In the genomic region with DNA sequence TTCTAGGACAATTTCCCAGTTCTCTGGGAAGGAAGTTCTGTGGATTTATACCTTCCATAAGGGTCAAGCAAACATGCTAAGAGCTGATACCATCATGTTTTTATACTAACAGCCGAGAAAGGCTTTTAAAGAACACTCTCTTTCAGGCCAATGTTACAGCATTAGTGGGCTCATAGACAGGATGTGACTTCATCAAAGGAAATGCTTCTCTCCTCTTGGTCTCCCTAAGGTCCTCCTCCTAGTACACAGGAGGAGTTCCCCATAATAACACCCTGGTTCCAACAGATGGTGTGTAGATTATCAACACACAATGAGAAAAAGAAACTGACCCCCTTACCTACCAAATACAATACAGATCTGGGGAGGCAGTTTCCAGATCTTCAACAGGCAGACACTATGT, we compare ENCODE assay signal across 11 cellular contexts. TPM values are rescaled to one million over a fixed set of nuclear protein-coding genes. Genes with fewer than 3 reads are reported as not detected.
A peak's percentile ranks its signal among the peaks of the same experiment; 100 is the strongest.
DNase-seq lines count a peak whose midpoint lies in the region; ATAC-seq and TF ChIP-seq lines count a peak whose summit lies in the region.
"Had no signal": no experiment of that assay in that cellular context is flagged by ENCODE, and none has a peak within 500 bp of the region (broad histone marks: within the 10 kb centered on the region; RNA-seq: fewer than 3 reads in every experiment).

No MANE protein-coding gene starts in this region.

- H4K20me1 ChIP-seq in fibroblast of lung (ENCODE audit: control insufficient read depth, extremely low read depth, insufficient read depth, low read length) = no peaks in the 10 kb centered on the region

- CTCF ChIA-PET in A673 (lab: Charles Lee) = no interaction called here

- no peak overlapping the region for H3K4me2 ChIP-seq in fibroblast of lung (ENCODE audit: extremely low read depth, insufficient read depth, low read length)

- BruUV-seq in A673 (replicated peaks; lab: Mats Ljungman, UMichigan) = TSS peak; percentile 28

- TF ChIP-seq CTCF in A673 (conservative IDR thresholded peaks at IDR 0.05; ENCODE audit: low read depth, low read length) (no peak), fibroblast of lung (conservative IDR thresholded peaks at IDR 0.05 in 1 of 2, IDR thresholded peaks at IDR 0.05 in 1 of 2; ENCODE audit: low read depth in 1 of 2, low read length in 2 of 2) (no peak), left lung (IDR thresholded peaks at IDR 0.05) (no peak)

- H3K4me1 ChIP-seq in A673 (ENCODE audit: insufficient read depth, low read length, poor library complexity, severe bottlenecking) = peaks cover 4% of the 10 kb centered on the region
- H3K4me1 ChIP-seq in SJSA1 (replicated peaks) = peaks cover 32% of the 10 kb centered on the region
- H3K4me1 ChIP-seq in fibroblast of lung (ENCODE audit: control insufficient read depth, extremely low read depth, insufficient read depth, low read length) = peaks cover 2% of the 10 kb centered on the region
- no peaks in the 10 kb centered on the region for H3K4me1 ChIP-seq in left lung

- peak; percentile 23 for DNase-seq in A673 (ENCODE audit: low spot score)
- peak; percentile 74 for DNase-seq in EL
- DNase-seq in SJSA1 (ENCODE audit: low read depth in 1 of 2, low spot score in 2 of 2) = peak in 1 of 2 experiments; percentile 54
- DNase-seq in fibroblast of lung (ENCODE audit: low read depth in 2 of 2) = peak; percentile 30 to 50
- DNase-seq in GOT3 (lab: John Stamatoyannopoulos, UW) = no peak
- no peak for DNase-seq in left lung
- DNase-seq: COR-L47, NCI-H446 treated with DMSO at 0.1 percent for 48 hours had no signal

- H3K36me3 ChIP-seq in A673 (ENCODE audit: insufficient read depth, low read length, poor library complexity, severe bottlenecking) (no peaks in the 10 kb centered on the region), SJSA1 (peaks cover 33% of the 10 kb centered on the region), fibroblast of lung (ENCODE audit: control insufficient read depth, insufficient read depth, low read length) (no peaks in the 10 kb centered on the region), left lung (peaks cover 0 to 25% of the 10 kb centered on the region in 2 donors)

- POLR2A ChIA-PET in A673 (lab: Charles Lee; ENCODE audit: low non-redundant PET) = no interaction called here

- ATAC-seq in GM19463 (IDR thresholded peaks at IDR 0.05; ENCODE audit: unreplicated experiment) (no peak), GM19324 (IDR thresholded peaks at IDR 0.05; ENCODE audit: low FRiP score, unreplicated experiment) (no peak), left lung (no peak)

- H3K27me3 ChIP-seq in A673 (replicated peaks; ENCODE audit: insufficient read depth, low read depth, low read length, poor library complexity) (no peaks in the 10 kb centered on the region), SJSA1 (replicated peaks) (no peaks in the 10 kb centered on the region), fibroblast of lung (ENCODE audit: control insufficient read depth, insufficient read depth, low read length) (no peaks in the 10 kb centered on the region), left lung (no peaks in the 10 kb centered on the region)

- H3K27ac ChIP-seq in A673 (ENCODE audit: low read depth, low read length, poor library complexity, severe bottlenecking) (no peak overlapping the region), SJSA1 (peak overlapping the region; percentile 57), fibroblast of lung (ENCODE audit: insufficient read depth, low read length) (no peak overlapping the region), left lung (no peak overlapping the region)

- H3K4me3 ChIP-seq in A673 (ENCODE audit: low read depth, low read length, poor library complexity, severe bottlenecking) = no peak overlapping the region
- no peak overlapping the region for H3K4me3 ChIP-seq in SJSA1
- no peak overlapping the region for H3K4me3 ChIP-seq in fibroblast of lung (replicated peaks in 1 of 4; ENCODE audit: control extremely low read depth in 1 of 4, insufficient read depth in 1 of 4, low read depth in 3 of 4, low read length in 4 of 4)
- no peak overlapping the region for H3K4me3 ChIP-seq in left lung
- H3K4me3 ChIP-seq: skin epidermis had no signal

- no peaks in the 10 kb centered on the region for H3K79me2 ChIP-seq in fibroblast of lung (ENCODE audit: control insufficient read depth, insufficient read depth, low read length)

- intact Hi-C loops in A673 (cut with micrococcal nuclease; ENCODE audit: unreplicated experiment) = no loop called here
- intact Hi-C loops in left lung (cut with DNase I) = no loop called here

- H3K9me3 ChIP-seq in A673 (ENCODE audit: low read depth, low read length, poor library complexity, severe bottlenecking) = no peaks in the 10 kb centered on the region
- H3K9me3 ChIP-seq in SJSA1 (replicated peaks) = no peaks in the 10 kb centered on the region
- H3K9me3 ChIP-seq in fibroblast of lung (ENCODE audit: control insufficient read depth, insufficient read depth, low read depth, low read length) = no peaks in the 10 kb centered on the region
- H3K9me3 ChIP-seq in left lung = no peaks in the 10 kb centered on the region

- no peak overlapping the region for H3K9ac ChIP-seq in fibroblast of lung (ENCODE audit: insufficient read depth, low read length)

- H2AFZ ChIP-seq in fibroblast of lung (ENCODE audit: low read length) = peak overlapping the region; percentile 75

RNA-seq across cellular contexts. Expression of a gene that starts 26.7 kb away (rescaled TPM):
- total RNA-seq in A673 (2021) (0.13 and 0.24 TPM in 2 replicates), fibroblast of lung (under 0.01 TPM in 1 of 2 replicates, not detected in the other), left lung (not detected)
- total RNA-seq in SJSA1 (2014; rRNA removed; shearing (Covaris generic)) = 1.2 and 2.6 TPM in 2 replicates
- 0.05 and 0.11 TPM in 2 replicates for polyA plus RNA-seq in fibroblast of lung
- 0.22 and 0.46 TPM in 2 replicates for polyA plus RNA-seq in fibroblast of lung (2012)
- 0.12 and 0.22 TPM in 2 replicates for polyA minus RNA-seq in fibroblast of lung (ENCODE audit: low replicate concordance)

Comparison
In these comparisons a context has a peak if more than half of its experiments do, and no peak if none do; other contexts are left out.
1. DNase-seq: peak in A673 (single experiment), EL (single experiment) and fibroblast of lung (2 of 2); none in GOT3 (single experiment) and left lung (0 of 2).